12 cellular contexts compared by ENCODE assay signal in genomic region chr18:35378206-35378795, GRCh38. TPM values are rescaled to one million over a fixed set of nuclear protein-coding genes. Genes with fewer than 3 reads are reported as not detected.
DNase-seq lines count a peak whose midpoint lies in the region; ATAC-seq and TF ChIP-seq lines count a peak whose summit lies in the region.
"Had no signal": no experiment of that assay in that cellular context is flagged by ENCODE, and none has a peak within 500 bp of the region (broad histone marks: within the 10 kb centered on the region; RNA-seq: fewer than 3 reads in every experiment).

No MANE protein-coding gene starts in this region.

- no peak overlapping the region for H3K27ac ChIP-seq in CD4-positive, CD25-positive, alpha-beta regulatory T cell (ENCODE audit: insufficient read depth, low read length, poor library complexity, severe bottlenecking)
- H3K27ac ChIP-seq in neural progenitor cell (no peak overlapping the region), upper lobe of right lung (no peak overlapping the region)
- H3K27ac ChIP-seq: skin epidermis had no signal

- no peaks in the 10 kb centered on the region for H4K20me1 ChIP-seq in neural progenitor cell (ENCODE audit: low read depth)

- H3K9me3 ChIP-seq in CD4-positive, CD25-positive, alpha-beta regulatory T cell (ENCODE audit: control insufficient read depth in 2 of 2, low read length in 2 of 2), result no peaks in the 10 kb centered on the region
- no peaks in the 10 kb centered on the region for H3K9me3 ChIP-seq in neural progenitor cell (ENCODE audit: low read depth)
- no peaks in the 10 kb centered on the region for H3K9me3 ChIP-seq in upper lobe of right lung

- peak overlapping the region; percentile 0 to 63 (median 24) for H3K4me3 Mint-ChIP-seq in CD4-positive, CD25-positive, alpha-beta regulatory T cell
- H3K4me3 Mint-ChIP-seq in HFFc6 (no peak overlapping the region; the same call in 1 of the 2 replicates), chondrocyte (ENCODE audit: unreplicated experiment) (no peak overlapping the region), neural progenitor cell (peak overlapping the region; percentile 12)

- H3K36me3 ChIP-seq in CD4-positive, CD25-positive, alpha-beta regulatory T cell (ENCODE audit: control insufficient read depth, insufficient read depth, low read length), result no peaks in the 10 kb centered on the region
- H3K36me3 ChIP-seq in neural progenitor cell (no peaks in the 10 kb centered on the region), upper lobe of right lung (no peaks in the 10 kb centered on the region)

- peak; percentile 26; the same call in 1 of the 2 replicates for TF ChIP-seq CTCF in HFFc6 (IDR thresholded peaks at IDR 0.05)
- peak; percentile 19 for TF ChIP-seq CTCF in chondrocyte (IDR thresholded peaks at IDR 0.05)
- no peak for TF ChIP-seq CTCF in neural progenitor cell (IDR thresholded peaks at IDR 0.05)
- no peak for TF ChIP-seq CTCF in upper lobe of right lung (IDR thresholded peaks at IDR 0.05)

- DNase-seq in CD4-positive, CD25-positive, alpha-beta regulatory T cell, result no peak
- peak; percentile 42 for DNase-seq in HFFc6
- no peak for DNase-seq in chondrocyte (ENCODE audit: low spot score)
- DNase-seq in neural progenitor cell (ENCODE audit: low spot score), result no peak
- DNase-seq in upper lobe of right lung, result no peak
- no peak for DNase-seq in activated CD4-positive, alpha-beta T cell treated with anti-CD3 and anti-CD28 coated beads for 4 hours
- DNase-seq in stimulated activated CD4-positive, alpha-beta T cell treated with anti-CD3 and anti-CD28 coated beads, Interleukin-4, amount 100 ng/mL, for 24 hours, result no peak
- DNase-seq: amniotic stem cell; effector CD4-positive, alpha-beta T cell; natural killer cell; OCI-M1 had no signal

- peaks cover 33% of the 10 kb centered on the region for H3K27me3 Mint-ChIP-seq in CD4-positive, CD25-positive, alpha-beta regulatory T cell
- peaks cover 23% of the 10 kb centered on the region for H3K27me3 Mint-ChIP-seq in HFFc6 (ENCODE audit: insufficient read depth)
- no peaks in the 10 kb centered on the region for H3K27me3 Mint-ChIP-seq in chondrocyte (ENCODE audit: low read depth)
- H3K27me3 Mint-ChIP-seq in neural progenitor cell (ENCODE audit: insufficient read depth, low read depth), result peaks cover 7% of the 10 kb centered on the region

- peaks cover 2% of the 10 kb centered on the region for H3K27me3 ChIP-seq in CD4-positive, CD25-positive, alpha-beta regulatory T cell (ENCODE audit: control insufficient read depth, insufficient read depth, low read length)
- H3K27me3 ChIP-seq in neural progenitor cell (peaks cover 33% of the 10 kb centered on the region), upper lobe of right lung (no peaks in the 10 kb centered on the region)

- no peaks in the 10 kb centered on the region for H3K79me2 ChIP-seq in neural progenitor cell (ENCODE audit: low read depth)

- H3K9ac ChIP-seq in neural progenitor cell, result no peak overlapping the region

- peaks cover 0 to 1% (median 0%) of the 10 kb centered on the region in 7 donors for H3K9me3 Mint-ChIP-seq in CD4-positive, CD25-positive, alpha-beta regulatory T cell
- peaks cover 9% of the 10 kb centered on the region for H3K9me3 Mint-ChIP-seq in HFFc6
- H3K9me3 Mint-ChIP-seq in chondrocyte (ENCODE audit: low read depth), result peaks cover 3% of the 10 kb centered on the region
- peaks cover 2% of the 10 kb centered on the region for H3K9me3 Mint-ChIP-seq in neural progenitor cell
- H3K9me3 Mint-ChIP-seq: natural killer cell had no signal

- H3K4me2 ChIP-seq in neural progenitor cell, result no peak overlapping the region

- H3K27ac Mint-ChIP-seq in CD4-positive, CD25-positive, alpha-beta regulatory T cell, result peak overlapping the region in 1 of 3 donors; percentile 67
- H3K27ac Mint-ChIP-seq in HFFc6 (no peak overlapping the region), chondrocyte (ENCODE audit: unreplicated experiment) (peak overlapping the region; percentile 7), neural progenitor cell (no peak overlapping the region)

- no peaks in the 10 kb centered on the region for H3K36me3 Mint-ChIP-seq in CD4-positive, CD25-positive, alpha-beta regulatory T cell
- H3K36me3 Mint-ChIP-seq in HFFc6 (ENCODE audit: low read depth) (no peaks in the 10 kb centered on the region), chondrocyte (ENCODE audit: low read depth) (peaks cover 5% of the 10 kb centered on the region), neural progenitor cell (peaks cover 2% of the 10 kb centered on the region)
- H3K36me3 Mint-ChIP-seq: natural killer cell had no signal

- no peak for ATAC-seq in CD4-positive, CD25-positive, alpha-beta regulatory T cell (ENCODE audit: low read depth in 2 of 2)
- no peak for ATAC-seq in upper lobe of right lung
- ATAC-seq: natural killer cell had no signal

- no peak overlapping the region for H3K4me3 ChIP-seq in CD4-positive, CD25-positive, alpha-beta regulatory T cell (ENCODE audit: low read depth, low read length)
- H3K4me3 ChIP-seq in neural progenitor cell (no peak overlapping the region), upper lobe of right lung (no peak overlapping the region)

- H2AFZ ChIP-seq in neural progenitor cell (replicated peaks), result no peak overlapping the region

- intact Hi-C loops in upper lobe of right lung (cut with DNase I), result no loop called here

- H3F3A ChIP-seq in neural progenitor cell (ENCODE audit: low read depth), result peaks cover 8% of the 10 kb centered on the region

- H3K4me1 ChIP-seq in CD4-positive, CD25-positive, alpha-beta regulatory T cell (ENCODE audit: control insufficient read depth, insufficient read depth, low read length, poor library complexity, severe bottlenecking), result peaks cover 10% of the 10 kb centered on the region
- H3K4me1 ChIP-seq in neural progenitor cell (no peaks in the 10 kb centered on the region), upper lobe of right lung (peaks cover 5% of the 10 kb centered on the region)

- H3K4me1 Mint-ChIP-seq in CD4-positive, CD25-positive, alpha-beta regulatory T cell, result peaks cover 0 to 10% (median 7%) of the 10 kb centered on the region in 4 donors
- H3K4me1 Mint-ChIP-seq in HFFc6 (ENCODE audit: low read depth), result peaks cover 15% of the 10 kb centered on the region
- H3K4me1 Mint-ChIP-seq in chondrocyte (ENCODE audit: low read depth), result peaks cover 16% of the 10 kb centered on the region
- H3K4me1 Mint-ChIP-seq in neural progenitor cell, result peaks cover 10% of the 10 kb centered on the region

RNA-seq across cellular contexts. Expression of gene ZNF396, which starts 1.2 kb away (rescaled TPM):
- total RNA-seq in CD4-positive, CD25-positive, alpha-beta regulatory T cell, result not detected
- polyA plus RNA-seq in CD4-positive, CD25-positive, alpha-beta regulatory T cell, result 1 to 10 TPM in 2 of 4 donors, under 1 TPM in 1, not detected in 1; 0.57 to 2.3 (median 1.3) TPM
- under 1 TPM; 0.26 to 0.66 (median 0.55) TPM for total RNA-seq in HFFc6 (2021; fragmentation: NEBNext Ultra II Directional; extraction: Animal tissue kit (Norgen Biotek cat#: 25700))
- total RNA-seq in chondrocyte (1.4 to 1.5 TPM (median 1.4 TPM) in 3 replicates), neural progenitor cell (ENCODE audit: low replicate concordance) (1.4 and 2.2 TPM in 2 replicates), upper lobe of right lung (3.1 TPM)

RNA-seq across cellular contexts. Expression of gene ZNF24, which starts 34.1 kb away (rescaled TPM):
- 53.9 TPM for total RNA-seq in CD4-positive, CD25-positive, alpha-beta regulatory T cell
- polyA plus RNA-seq in CD4-positive, CD25-positive, alpha-beta regulatory T cell, result 10 to 100 TPM; 69.4 to 96.3 (median 73.7) TPM
- total RNA-seq in HFFc6 (2021; fragmentation: NEBNext Ultra II Directional; extraction: Animal tissue kit (Norgen Biotek cat#: 25700)), result 10 to 100 TPM; 34.4 to 40.0 (median 36.1) TPM
- total RNA-seq in chondrocyte (33.2 to 36.1 TPM (median 35.5 TPM) in 3 replicates), neural progenitor cell (ENCODE audit: low replicate concordance) (53.6 and 84.8 TPM in 2 replicates), upper lobe of right lung (54.7 TPM)

Comparison
In these comparisons a context has a peak if more than half of its experiments do, and no peak if none do; other contexts are left out.
1. H3K4me3 Mint-ChIP-seq: peak in CD4-positive, CD25-positive, alpha-beta regulatory T cell (4 of 4) and neural progenitor cell (single experiment); none in HFFc6 (single experiment) and chondrocyte (single experiment).
2. CTCF ChIP-seq: peak in HFFc6 (single experiment) and chondrocyte (single experiment); none in neural progenitor cell (single experiment) and upper lobe of right lung (single experiment).